ENCODE assay signal across 1 cellular context in genomic region chr10:3766046-3766761, GRCh38.
TF ChIP-seq lines count a peak whose summit lies in the region.

No MANE protein-coding gene starts in this region.

TF ChIP-seq in HepG2, 621 proteins besides CTCF, POLR2A, EP300 and RAD21 (continued from another document and continues in another):
- TF ChIP-seq SRSF1 (optimal IDR thresholded peaks at IDR 0.05; ENCODE audit: low read depth, low read length) (no peak), POLR2G (IDR thresholded peaks at IDR 0.05; ENCODE audit: low read depth, low read length) (peak; percentile 63), ZNF337 (CRISPR knock-in tag; IDR thresholded peaks at IDR 0.05; ENCODE audit: borderline replicate concordance, low read depth) (no peak), ZNF777 (CRISPR knock-in tag; IDR thresholded peaks at IDR 0.05) (peak; percentile 89), SIN3B (IDR thresholded peaks at IDR 0.05; ENCODE audit: low read length) (no peak), LBX2 (CRISPR knock-in tag; IDR thresholded peaks at IDR 0.05; ENCODE audit: borderline replicate concordance) (no peak), ZNF143 (CRISPR knock-in tag; IDR thresholded peaks at IDR 0.05) (0 out of 2 replicates have a peak, but pooled peaks have one; percentile 12), NCOR1 (IDR thresholded peaks at IDR 0.05; ENCODE audit: borderline replicate concordance, low read length) (peak; percentile 61; the same call in 1 of the 2 replicates), ZUFSP (CRISPR knock-in tag; IDR thresholded peaks at IDR 0.05; ENCODE audit: borderline replicate concordance) (no peak), NCOA2 (CRISPR knock-in tag; IDR thresholded peaks at IDR 0.05) (peak; percentile 48; the same call in 1 of the 2 replicates), ZNF362 (CRISPR knock-in tag; IDR thresholded peaks at IDR 0.05; ENCODE audit: borderline replicate concordance) (peak; percentile 40; the same call in 1 of the 2 replicates), SP1 (IDR thresholded peaks at IDR 0.05) (no peak), SP1 (CRISPR knock-in tag; IDR thresholded peaks at IDR 0.05) (no peak), ZNF33A (CRISPR knock-in tag; IDR thresholded peaks at IDR 0.05; ENCODE audit: borderline replicate concordance) (0 out of 2 replicates have a peak, but pooled peaks have one; percentile 55), TRIM22 (IDR thresholded peaks at IDR 0.05) (no peak), CAMTA2 (CRISPR knock-in tag; IDR thresholded peaks at IDR 0.05; ENCODE audit: borderline replicate concordance) (no peak), HMG20A (CRISPR knock-in tag; IDR thresholded peaks at IDR 0.05; ENCODE audit: borderline replicate concordance) (peak; percentile 74; the same call in 1 of the 2 replicates), AGO2 (optimal IDR thresholded peaks at IDR 0.05; ENCODE audit: low read depth, low read length) (no peak), ZNF205 (CRISPR knock-in tag; IDR thresholded peaks at IDR 0.05) (no peak), RXRA (CRISPR knock-in tag; IDR thresholded peaks at IDR 0.05) (peak; percentile 71; the same call in 1 of the 2 replicates), ZFX (CRISPR knock-in tag; IDR thresholded peaks at IDR 0.05; ENCODE audit: low read depth) (peak; percentile 63; the same call in 1 of the 2 replicates), MTF2 (CRISPR knock-in tag; IDR thresholded peaks at IDR 0.05; ENCODE audit: borderline replicate concordance) (no peak), ZNF660 (CRISPR knock-in tag; IDR thresholded peaks at IDR 0.05; ENCODE audit: borderline replicate concordance, low read depth) (no peak), ZFP62 (CRISPR knock-in tag; IDR thresholded peaks at IDR 0.05) (no peak), HDAC2 (CRISPR knock-in tag; IDR thresholded peaks at IDR 0.05) (peak; percentile 93), EZH2 (conservative IDR thresholded peaks at IDR 0.05; ENCODE audit: low read depth, low read length) (no peak), SP2 (CRISPR knock-in tag; IDR thresholded peaks at IDR 0.05) (no peak), ZSCAN29 (CRISPR knock-in tag; conservative IDR thresholded peaks at IDR 0.05) (no peak), ZNF564 (CRISPR knock-in tag; IDR thresholded peaks at IDR 0.05) (0 out of 2 replicates have a peak, but pooled peaks have one; percentile 43), ZFP1 (CRISPR knock-in tag; IDR thresholded peaks at IDR 0.05) (no peak), NONO (IDR thresholded peaks at IDR 0.05) (no peak), NONO (CRISPR knock-in tag; conservative IDR thresholded peaks at IDR 0.05) (no peak), ZNF7 (CRISPR knock-in tag; IDR thresholded peaks at IDR 0.05) (no peak), YEATS4 (CRISPR knock-in tag; IDR thresholded peaks at IDR 0.05; ENCODE audit: borderline replicate concordance) (peak; percentile 50; the same call in 1 of the 2 replicates), JUNB (CRISPR knock-in tag; IDR thresholded peaks at IDR 0.05; ENCODE audit: borderline replicate concordance) (no peak), PHB2 (IDR thresholded peaks at IDR 0.05; ENCODE audit: partially characterized antibody) (no peak), ETV5 (CRISPR knock-in tag; IDR thresholded peaks at IDR 0.05; ENCODE audit: borderline replicate concordance) (peak; percentile 40; the same call in 1 of the 2 replicates)
- TF ChIP-seq, protein P1, sequence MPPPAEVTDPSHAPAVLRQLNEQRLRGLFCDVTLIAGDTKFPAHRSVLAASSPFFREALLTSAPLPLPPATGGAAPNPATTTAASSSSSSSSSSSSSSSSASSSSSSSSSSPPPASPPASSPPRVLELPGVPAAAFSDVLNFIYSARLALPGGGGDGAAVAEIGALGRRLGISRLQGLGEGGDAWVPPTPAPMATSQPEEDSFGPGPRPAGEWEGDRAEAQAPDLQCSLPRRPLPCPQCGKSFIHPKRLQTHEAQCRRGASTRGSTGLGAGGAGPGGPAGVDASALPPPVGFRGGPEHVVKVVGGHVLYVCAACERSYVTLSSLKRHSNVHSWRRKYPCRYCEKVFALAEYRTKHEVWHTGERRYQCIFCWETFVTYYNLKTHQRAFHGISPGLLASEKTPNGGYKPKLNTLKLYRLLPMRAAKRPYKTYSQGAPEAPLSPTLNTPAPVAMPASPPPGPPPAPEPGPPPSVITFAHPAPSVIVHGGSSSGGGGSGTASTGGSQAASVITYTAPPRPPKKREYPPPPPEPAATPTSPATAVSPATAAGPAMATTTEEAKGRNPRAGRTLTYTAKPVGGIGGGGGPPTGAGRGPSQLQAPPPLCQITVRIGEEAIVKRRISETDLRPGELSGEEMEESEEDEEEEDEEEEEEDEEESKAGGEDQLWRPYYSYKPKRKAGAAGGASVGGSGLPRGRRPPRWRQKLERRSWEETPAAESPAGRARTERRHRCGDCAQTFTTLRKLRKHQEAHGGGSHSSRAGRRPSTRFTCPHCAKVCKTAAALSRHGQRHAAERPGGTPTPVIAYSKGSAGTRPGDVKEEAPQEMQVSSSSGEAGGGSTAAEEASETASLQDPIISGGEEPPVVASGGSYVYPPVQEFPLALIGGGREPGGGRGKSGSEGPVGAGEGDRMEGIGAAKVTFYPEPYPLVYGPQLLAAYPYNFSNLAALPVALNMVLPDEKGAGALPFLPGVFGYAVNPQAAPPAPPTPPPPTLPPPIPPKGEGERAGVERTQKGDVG (CRISPR knock-in tag; IDR thresholded peaks at IDR 0.05; ENCODE audit: borderline replicate concordance) = no peak
- TF ChIP-seq, protein P2, sequence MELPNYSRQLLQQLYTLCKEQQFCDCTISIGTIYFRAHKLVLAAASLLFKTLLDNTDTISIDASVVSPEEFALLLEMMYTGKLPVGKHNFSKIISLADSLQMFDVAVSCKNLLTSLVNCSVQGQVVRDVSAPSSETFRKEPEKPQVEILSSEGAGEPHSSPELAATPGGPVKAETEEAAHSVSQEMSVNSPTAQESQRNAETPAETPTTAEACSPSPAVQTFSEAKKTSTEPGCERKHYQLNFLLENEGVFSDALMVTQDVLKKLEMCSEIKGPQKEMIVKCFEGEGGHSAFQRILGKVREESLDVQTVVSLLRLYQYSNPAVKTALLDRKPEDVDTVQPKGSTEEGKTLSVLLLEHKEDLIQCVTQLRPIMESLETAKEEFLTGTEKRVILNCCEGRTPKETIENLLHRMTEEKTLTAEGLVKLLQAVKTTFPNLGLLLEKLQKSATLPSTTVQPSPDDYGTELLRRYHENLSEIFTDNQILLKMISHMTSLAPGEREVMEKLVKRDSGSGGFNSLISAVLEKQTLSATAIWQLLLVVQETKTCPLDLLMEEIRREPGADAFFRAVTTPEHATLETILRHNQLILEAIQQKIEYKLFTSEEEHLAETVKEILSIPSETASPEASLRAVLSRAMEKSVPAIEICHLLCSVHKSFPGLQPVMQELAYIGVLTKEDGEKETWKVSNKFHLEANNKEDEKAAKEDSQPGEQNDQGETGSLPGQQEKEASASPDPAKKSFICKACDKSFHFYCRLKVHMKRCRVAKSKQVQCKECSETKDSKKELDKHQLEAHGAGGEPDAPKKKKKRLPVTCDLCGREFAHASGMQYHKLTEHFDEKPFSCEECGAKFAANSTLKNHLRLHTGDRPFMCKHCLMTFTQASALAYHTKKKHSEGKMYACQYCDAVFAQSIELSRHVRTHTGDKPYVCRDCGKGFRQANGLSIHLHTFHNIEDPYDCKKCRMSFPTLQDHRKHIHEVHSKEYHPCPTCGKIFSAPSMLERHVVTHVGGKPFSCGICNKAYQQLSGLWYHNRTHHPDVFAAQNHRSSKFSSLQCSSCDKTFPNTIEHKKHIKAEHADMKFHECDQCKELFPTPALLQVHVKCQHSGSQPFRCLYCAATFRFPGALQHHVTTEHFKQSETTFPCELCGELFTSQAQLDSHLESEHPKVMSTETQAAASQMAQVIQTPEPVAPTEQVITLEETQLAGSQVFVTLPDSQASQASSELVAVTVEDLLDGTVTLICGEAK (IDR thresholded peaks at IDR 0.05) = no peak
- TF ChIP-seq, protein P2 (CRISPR knock-in tag; IDR thresholded peaks at IDR 0.05) = peak; percentile 38; the same call in 1 of the 2 replicates
